ENCODE assay signal across 26 cellular contexts in the genomic region with DNA sequence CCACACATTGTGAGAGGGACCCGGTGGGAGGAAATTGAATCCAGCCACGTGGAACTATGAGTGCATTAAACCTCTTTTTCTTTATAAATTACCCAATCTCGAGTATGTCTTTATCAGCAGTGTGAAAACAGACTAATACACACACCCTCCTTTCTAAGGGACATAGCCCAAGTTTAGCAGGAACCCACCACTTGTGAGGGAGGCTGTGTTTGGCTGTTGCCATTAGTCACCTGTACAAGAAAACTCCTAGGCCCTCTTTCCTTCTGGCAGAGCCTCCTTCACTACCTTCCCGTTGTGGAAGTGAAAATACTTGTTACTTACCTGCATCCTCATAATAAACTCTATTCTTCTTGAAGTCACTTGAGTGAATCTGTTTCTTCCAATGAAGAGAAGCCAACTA.
"Had no signal": no experiment of that assay in that cellular context is flagged by ENCODE, and none has a peak within 500 bp of the region (broad histone marks: within the 10 kb centered on the region; RNA-seq: fewer than 3 reads in every experiment).

No MANE protein-coding gene starts in this region.

- DNase-seq: activated CD4-positive, alpha-beta memory T cell treated with anti-CD3 and anti-CD28 coated beads, Interleukin-2, amount 10 ng/mL, durations not matched to agents 7 days and 5 days; activated CD4-positive, alpha-beta T cell treated with anti-CD3 and anti-CD28 coated beads for 36 hours; activated CD4-positive, alpha-beta T cell treated with anti-CD3 and anti-CD28 coated beads, Interleukin-2, amount 10 ng/mL, durations not matched to agents 24 days and 14 days; activated CD4-positive, CD25-positive, alpha-beta regulatory T cell; activated CD4-positive, CD25-positive, alpha-beta regulatory T cell treated with anti-CD3 and anti-CD28 coated beads, Interleukin-2, amount 50 U/mL, for 72 hours; activated effector memory CD4-positive, alpha-beta T cell treated with anti-CD3 and anti-CD28 coated beads, Interleukin-2, amount 50 U/mL, for 16 hours; activated naive CD4-positive, alpha-beta T cell treated with anti-CD3 and anti-CD28 coated beads for 36 hours; activated naive CD8-positive, alpha-beta T cell treated with anti-CD3 and anti-CD28 coated beads for 36 hours; activated naive CD8-positive, alpha-beta T cell treated with anti-CD3 and anti-CD28 coated beads, Interleukin-2, amount 50 U/mL, for 24 hours; activated T-cell treated with anti-CD3 and anti-CD28 coated beads, Interleukin-2, amount 50 U/mL, for 4 hours; central memory CD4-positive, alpha-beta T cell; cerebellar nuclear complex; colonic mucosa; effector CD8-positive, alpha-beta T cell; foreskin fibroblast; head of caudate nucleus; T-helper 2 cell had no signal

- H3K27me3 ChIP-seq: ascending aorta, breast epithelium, cardiac muscle cell, colonic mucosa had no signal

- H3K27me3 Mint-ChIP-seq: activated CD4-positive, alpha-beta memory T cell treated with anti-CD3 and anti-CD28 coated beads, Interleukin-2, amount 10 ng/mL, durations not matched to agents 7 days and 5 days; activated CD4-positive, alpha-beta T cell treated with anti-CD3 and anti-CD28 coated beads, Interleukin-2, amount 10 ng/mL, durations not matched to agents 24 days and 14 days had no signal

- H3K27ac Mint-ChIP-seq: activated CD4-positive, alpha-beta memory T cell treated with anti-CD3 and anti-CD28 coated beads, Interleukin-2, amount 10 ng/mL, durations not matched to agents 7 days and 5 days; activated CD4-positive, alpha-beta T cell treated with anti-CD3 and anti-CD28 coated beads for 36 hours; activated CD4-positive, alpha-beta T cell treated with anti-CD3 and anti-CD28 coated beads, Interleukin-2, amount 10 ng/mL, durations not matched to agents 24 days and 14 days; activated naive CD4-positive, alpha-beta T cell treated with anti-CD3 and anti-CD28 coated beads for 36 hours; activated naive CD4-positive, alpha-beta T cell treated with anti-CD3 and anti-CD28 coated beads, Interleukin-2, amount 50 U/mL, for 24 hours; activated naive CD8-positive, alpha-beta T cell treated with anti-CD3 and anti-CD28 coated beads for 36 hours; activated naive CD8-positive, alpha-beta T cell treated with anti-CD3 and anti-CD28 coated beads, Interleukin-2, amount 50 U/mL, for 24 hours; activated T-helper 1 cell treated with anti-CD3 and anti-CD28 coated beads, Interleukin-12 subunit alpha, Interleukin-12 subunit beta, Interleukin-2, Interleukin-4 antibody, amounts not matched to agents 30 ng/mL and 10 ng/mL and 1 ng/mL, durations not matched to agents 14 hours and 24 hours and 36 hours; activated T-helper 2 cell treated with anti-CD3 and anti-CD28 coated beads, Interferon-gamma antibody, Interleukin-2, Interleukin-4, amounts not matched to agents 10 μg/mL and 5 μg/mL and 100 μg/mL, durations not matched to agents 14 hours and 24 hours and 36 hours; brain had no signal

- H3K9me3 Mint-ChIP-seq: activated CD4-positive, alpha-beta memory T cell treated with anti-CD3 and anti-CD28 coated beads, Interleukin-2, amount 10 ng/mL, durations not matched to agents 7 days and 5 days; activated CD4-positive, alpha-beta T cell treated with anti-CD3 and anti-CD28 coated beads, Interleukin-2, amount 10 ng/mL, durations not matched to agents 24 days and 14 days; activated naive CD4-positive, alpha-beta T cell treated with anti-CD3 and anti-CD28 coated beads for 36 hours; activated naive CD4-positive, alpha-beta T cell treated with anti-CD3 and anti-CD28 coated beads, Interleukin-2, amount 50 U/mL, for 24 hours; activated naive CD8-positive, alpha-beta T cell treated with anti-CD3 and anti-CD28 coated beads for 36 hours; activated naive CD8-positive, alpha-beta T cell treated with anti-CD3 and anti-CD28 coated beads, Interleukin-2, amount 50 U/mL, for 24 hours; activated T-cell treated with anti-CD3 and anti-CD28 coated beads, Interleukin-2, amount 50 U/mL, for 4 hours; activated T-helper 1 cell treated with anti-CD3 and anti-CD28 coated beads, Interleukin-12 subunit alpha, Interleukin-12 subunit beta, Interleukin-2, Interleukin-4 antibody, amounts not matched to agents 30 ng/mL and 10 ng/mL and 1 ng/mL, durations not matched to agents 14 hours and 24 hours and 36 hours; activated T-helper 2 cell treated with anti-CD3 and anti-CD28 coated beads, Interferon-gamma antibody, Interleukin-2, Interleukin-4, amounts not matched to agents 10 μg/mL and 5 μg/mL and 100 μg/mL, durations not matched to agents 14 hours and 24 hours and 36 hours had no signal

- H3K4me3 Mint-ChIP-seq: activated CD4-positive, alpha-beta memory T cell treated with anti-CD3 and anti-CD28 coated beads, Interleukin-2, amount 10 ng/mL, durations not matched to agents 7 days and 5 days; activated CD4-positive, alpha-beta T cell treated with anti-CD3 and anti-CD28 coated beads for 36 hours; activated CD4-positive, alpha-beta T cell treated with anti-CD3 and anti-CD28 coated beads, Interleukin-2, amount 10 ng/mL, durations not matched to agents 24 days and 14 days; activated naive CD4-positive, alpha-beta T cell treated with anti-CD3 and anti-CD28 coated beads for 36 hours; activated naive CD4-positive, alpha-beta T cell treated with anti-CD3 and anti-CD28 coated beads, Interleukin-2, amount 50 U/mL, for 24 hours; activated naive CD8-positive, alpha-beta T cell treated with anti-CD3 and anti-CD28 coated beads for 36 hours; activated naive CD8-positive, alpha-beta T cell treated with anti-CD3 and anti-CD28 coated beads, Interleukin-2, amount 50 U/mL, for 24 hours; activated T-cell treated with anti-CD3 and anti-CD28 coated beads, Interleukin-2, amount 50 U/mL, for 4 hours; activated T-helper 1 cell treated with anti-CD3 and anti-CD28 coated beads, Interleukin-12 subunit alpha, Interleukin-12 subunit beta, Interleukin-2, Interleukin-4 antibody, amounts not matched to agents 30 ng/mL and 10 ng/mL and 1 ng/mL, durations not matched to agents 14 hours and 24 hours and 36 hours; brain had no signal

- H3K9me3 ChIP-seq: ascending aorta, breast epithelium, colonic mucosa had no signal

- H3K4me3 ChIP-seq: ascending aorta, breast epithelium, cardiac muscle cell, colonic mucosa had no signal

- FAIRE-seq: frontal cortex had no signal

- H3K36me3 Mint-ChIP-seq: activated naive CD4-positive, alpha-beta T cell treated with anti-CD3 and anti-CD28 coated beads, Interleukin-2, amount 50 U/mL, for 24 hours; activated naive CD8-positive, alpha-beta T cell treated with anti-CD3 and anti-CD28 coated beads for 36 hours; brain had no signal

- H3K4me1 ChIP-seq: ascending aorta, breast epithelium, colonic mucosa had no signal

- H3K36me3 ChIP-seq: ascending aorta, breast epithelium, cardiac muscle cell, colonic mucosa had no signal

- H3K4me1 Mint-ChIP-seq: activated CD4-positive, alpha-beta memory T cell treated with anti-CD3 and anti-CD28 coated beads, Interleukin-2, amount 10 ng/mL, durations not matched to agents 7 days and 5 days; activated CD4-positive, alpha-beta T cell treated with anti-CD3 and anti-CD28 coated beads for 36 hours; activated CD4-positive, alpha-beta T cell treated with anti-CD3 and anti-CD28 coated beads, Interleukin-2, amount 10 ng/mL, durations not matched to agents 24 days and 14 days; activated naive CD4-positive, alpha-beta T cell treated with anti-CD3 and anti-CD28 coated beads, Interleukin-2, amount 50 U/mL, for 24 hours; activated naive CD8-positive, alpha-beta T cell treated with anti-CD3 and anti-CD28 coated beads for 36 hours; activated naive CD8-positive, alpha-beta T cell treated with anti-CD3 and anti-CD28 coated beads, Interleukin-2, amount 50 U/mL, for 24 hours had no signal

- ATAC-seq: activated CD4-positive, alpha-beta T cell treated with anti-CD3 and anti-CD28 coated beads for 36 hours; activated naive CD8-positive, alpha-beta T cell treated with anti-CD3 and anti-CD28 coated beads, Interleukin-2, amount 50 U/mL, for 24 hours; activated T-cell treated with anti-CD3 and anti-CD28 coated beads, Interleukin-2, amount 50 U/mL, for 4 hours; esophagus mucosa had no signal

- H3K27ac ChIP-seq: ascending aorta, breast epithelium, cardiac muscle cell, colonic mucosa had no signal
